Comparison of ENCODE assay signal across 1 cellular context in the genomic region with DNA sequence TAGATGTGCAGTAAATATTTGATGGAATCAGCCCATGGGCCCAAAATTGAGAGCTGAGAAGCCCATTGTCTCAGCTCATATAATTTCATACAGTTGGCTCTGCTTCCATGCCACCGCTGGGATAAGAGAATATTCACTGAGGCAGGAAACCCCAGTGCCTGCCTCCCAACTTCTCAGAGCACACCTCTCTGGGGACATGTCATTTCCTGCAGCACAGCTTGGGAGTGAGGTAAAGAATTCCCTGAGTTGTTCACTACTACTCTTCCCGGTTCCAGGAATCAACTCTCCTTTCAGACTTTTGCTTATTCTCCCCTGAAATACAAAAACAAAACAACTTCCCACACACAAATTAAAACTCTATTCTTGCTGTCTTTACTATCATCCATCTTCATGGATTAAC.
TF ChIP-seq lines count a peak whose summit lies in the region.

No MANE protein-coding gene starts in this region.

TF ChIP-seq in HepG2, 621 proteins besides CTCF, POLR2A, EP300 and RAD21 (continued from another document):
- TF ChIP-seq, protein P1, sequence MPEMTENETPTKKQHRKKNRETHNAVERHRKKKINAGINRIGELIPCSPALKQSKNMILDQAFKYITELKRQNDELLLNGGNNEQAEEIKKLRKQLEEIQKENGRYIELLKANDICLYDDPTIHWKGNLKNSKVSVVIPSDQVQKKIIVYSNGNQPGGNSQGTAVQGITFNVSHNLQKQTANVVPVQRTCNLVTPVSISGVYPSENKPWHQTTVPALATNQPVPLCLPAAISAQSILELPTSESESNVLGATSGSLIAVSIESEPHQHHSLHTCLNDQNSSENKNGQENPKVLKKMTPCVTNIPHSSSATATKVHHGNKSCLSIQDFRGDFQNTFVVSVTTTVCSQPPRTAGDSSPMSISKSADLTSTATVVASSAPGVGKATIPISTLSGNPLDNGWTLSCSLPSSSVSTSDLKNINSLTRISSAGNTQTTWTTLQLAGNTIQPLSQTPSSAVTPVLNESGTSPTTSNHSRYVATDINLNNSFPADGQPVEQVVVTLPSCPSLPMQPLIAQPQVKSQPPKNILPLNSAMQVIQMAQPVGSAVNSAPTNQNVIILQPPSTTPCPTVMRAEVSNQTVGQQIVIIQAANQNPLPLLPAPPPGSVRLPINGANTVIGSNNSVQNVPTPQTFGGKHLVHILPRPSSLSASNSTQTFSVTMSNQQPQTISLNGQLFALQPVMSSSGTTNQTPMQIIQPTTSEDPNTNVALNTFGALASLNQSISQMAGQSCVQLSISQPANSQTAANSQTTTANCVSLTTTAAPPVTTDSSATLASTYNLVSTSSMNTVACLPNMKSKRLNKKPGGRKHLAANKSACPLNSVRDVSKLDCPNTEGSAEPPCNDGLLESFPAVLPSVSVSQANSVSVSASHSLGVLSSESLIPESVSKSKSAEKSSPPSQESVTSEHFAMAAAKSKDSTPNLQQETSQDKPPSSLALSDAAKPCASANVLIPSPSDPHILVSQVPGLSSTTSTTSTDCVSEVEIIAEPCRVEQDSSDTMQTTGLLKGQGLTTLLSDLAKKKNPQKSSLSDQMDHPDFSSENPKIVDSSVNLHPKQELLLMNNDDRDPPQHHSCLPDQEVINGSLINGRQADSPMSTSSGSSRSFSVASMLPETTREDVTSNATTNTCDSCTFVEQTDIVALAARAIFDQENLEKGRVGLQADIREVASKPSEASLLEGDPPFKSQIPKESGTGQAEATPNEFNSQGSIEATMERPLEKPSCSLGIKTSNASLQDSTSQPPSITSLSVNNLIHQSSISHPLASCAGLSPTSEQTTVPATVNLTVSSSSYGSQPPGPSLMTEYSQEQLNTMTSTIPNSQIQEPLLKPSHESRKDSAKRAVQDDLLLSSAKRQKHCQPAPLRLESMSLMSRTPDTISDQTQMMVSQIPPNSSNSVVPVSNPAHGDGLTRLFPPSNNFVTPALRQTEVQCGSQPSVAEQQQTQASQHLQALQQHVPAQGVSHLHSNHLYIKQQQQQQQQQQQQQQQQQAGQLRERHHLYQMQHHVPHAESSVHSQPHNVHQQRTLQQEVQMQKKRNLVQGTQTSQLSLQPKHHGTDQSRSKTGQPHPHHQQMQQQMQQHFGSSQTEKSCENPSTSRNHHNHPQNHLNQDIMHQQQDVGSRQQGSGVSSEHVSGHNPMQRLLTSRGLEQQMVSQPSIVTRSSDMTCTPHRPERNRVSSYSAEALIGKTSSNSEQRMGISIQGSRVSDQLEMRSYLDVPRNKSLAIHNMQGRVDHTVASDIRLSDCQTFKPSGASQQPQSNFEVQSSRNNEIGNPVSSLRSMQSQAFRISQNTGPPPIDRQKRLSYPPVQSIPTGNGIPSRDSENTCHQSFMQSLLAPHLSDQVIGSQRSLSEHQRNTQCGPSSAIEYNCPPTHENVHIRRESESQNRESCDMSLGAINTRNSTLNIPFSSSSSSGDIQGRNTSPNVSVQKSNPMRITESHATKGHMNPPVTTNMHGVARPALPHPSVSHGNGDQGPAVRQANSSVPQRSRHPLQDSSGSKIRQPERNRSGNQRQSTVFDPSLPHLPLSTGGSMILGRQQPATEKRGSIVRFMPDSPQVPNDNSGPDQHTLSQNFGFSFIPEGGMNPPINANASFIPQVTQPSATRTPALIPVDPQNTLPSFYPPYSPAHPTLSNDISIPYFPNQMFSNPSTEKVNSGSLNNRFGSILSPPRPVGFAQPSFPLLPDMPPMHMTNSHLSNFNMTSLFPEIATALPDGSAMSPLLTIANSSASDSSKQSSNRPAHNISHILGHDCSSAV (CRISPR knock-in tag; IDR thresholded peaks at IDR 0.05; ENCODE audit: borderline replicate concordance): no peak
- TF ChIP-seq ARHGAP35 (CRISPR knock-in tag; IDR thresholded peaks at IDR 0.05; ENCODE audit: borderline replicate concordance) (no peak), GPBP1L1 (CRISPR knock-in tag; IDR thresholded peaks at IDR 0.05) (no peak), CSRNP2 (CRISPR knock-in tag; conservative IDR thresholded peaks at IDR 0.05; ENCODE audit: low read depth) (no peak), ZNF782 (CRISPR knock-in tag; IDR thresholded peaks at IDR 0.05; ENCODE audit: borderline replicate concordance) (no peak), TAF1 (CRISPR knock-in tag; IDR thresholded peaks at IDR 0.05) (no peak), LBX2 (CRISPR knock-in tag; IDR thresholded peaks at IDR 0.05; ENCODE audit: borderline replicate concordance) (no peak), ZNF256 (CRISPR knock-in tag; conservative IDR thresholded peaks at IDR 0.05) (no peak), ZNF441 (CRISPR knock-in tag; IDR thresholded peaks at IDR 0.05; ENCODE audit: borderline replicate concordance) (no peak), JDP2 (CRISPR knock-in tag; IDR thresholded peaks at IDR 0.05; ENCODE audit: borderline replicate concordance) (no peak), ZSCAN30 (CRISPR knock-in tag; IDR thresholded peaks at IDR 0.05) (no peak), TEAD2 (CRISPR knock-in tag; IDR thresholded peaks at IDR 0.05) (no peak)
- TF ChIP-seq, protein P2, sequence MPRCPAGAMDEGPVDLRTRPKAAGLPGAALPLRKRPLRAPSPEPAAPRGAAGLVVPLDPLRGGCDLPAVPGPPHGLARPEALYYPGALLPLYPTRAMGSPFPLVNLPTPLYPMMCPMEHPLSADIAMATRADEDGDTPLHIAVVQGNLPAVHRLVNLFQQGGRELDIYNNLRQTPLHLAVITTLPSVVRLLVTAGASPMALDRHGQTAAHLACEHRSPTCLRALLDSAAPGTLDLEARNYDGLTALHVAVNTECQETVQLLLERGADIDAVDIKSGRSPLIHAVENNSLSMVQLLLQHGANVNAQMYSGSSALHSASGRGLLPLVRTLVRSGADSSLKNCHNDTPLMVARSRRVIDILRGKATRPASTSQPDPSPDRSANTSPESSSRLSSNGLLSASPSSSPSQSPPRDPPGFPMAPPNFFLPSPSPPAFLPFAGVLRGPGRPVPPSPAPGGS (CRISPR knock-in tag; IDR thresholded peaks at IDR 0.05): no peak
- TF ChIP-seq, protein P3, sequence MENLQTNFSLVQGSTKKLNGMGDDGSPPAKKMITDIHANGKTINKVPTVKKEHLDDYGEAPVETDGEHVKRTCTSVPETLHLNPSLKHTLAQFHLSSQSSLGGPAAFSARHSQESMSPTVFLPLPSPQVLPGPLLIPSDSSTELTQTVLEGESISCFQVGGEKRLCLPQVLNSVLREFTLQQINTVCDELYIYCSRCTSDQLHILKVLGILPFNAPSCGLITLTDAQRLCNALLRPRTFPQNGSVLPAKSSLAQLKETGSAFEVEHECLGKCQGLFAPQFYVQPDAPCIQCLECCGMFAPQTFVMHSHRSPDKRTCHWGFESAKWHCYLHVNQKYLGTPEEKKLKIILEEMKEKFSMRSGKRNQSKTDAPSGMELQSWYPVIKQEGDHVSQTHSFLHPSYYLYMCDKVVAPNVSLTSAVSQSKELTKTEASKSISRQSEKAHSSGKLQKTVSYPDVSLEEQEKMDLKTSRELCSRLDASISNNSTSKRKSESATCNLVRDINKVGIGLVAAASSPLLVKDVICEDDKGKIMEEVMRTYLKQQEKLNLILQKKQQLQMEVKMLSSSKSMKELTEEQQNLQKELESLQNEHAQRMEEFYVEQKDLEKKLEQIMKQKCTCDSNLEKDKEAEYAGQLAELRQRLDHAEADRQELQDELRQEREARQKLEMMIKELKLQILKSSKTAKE (CRISPR knock-in tag; IDR thresholded peaks at IDR 0.05; ENCODE audit: borderline replicate concordance): no peak
